12 cellular contexts compared by ENCODE assay signal in the genomic region with DNA sequence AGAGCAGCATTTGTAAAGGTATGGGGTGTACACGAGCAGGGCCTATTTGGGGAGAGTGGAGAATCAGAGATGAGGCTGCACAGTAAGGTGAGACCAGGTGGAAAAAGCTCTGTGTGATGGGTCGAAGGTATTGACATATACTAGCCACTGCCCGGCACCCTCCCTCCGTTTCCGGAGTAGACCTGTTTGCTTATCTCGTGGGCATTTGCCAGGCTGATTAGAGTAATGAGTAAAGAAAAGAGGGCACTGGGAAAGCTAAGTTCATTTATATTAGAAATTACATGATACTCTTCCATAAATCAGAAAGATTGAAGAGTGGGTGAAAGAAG. TPM values are rescaled to one million over a fixed set of nuclear protein-coding genes. Genes with fewer than 3 reads are reported as not detected.
DNase-seq lines count a peak whose midpoint lies in the region; ATAC-seq and TF ChIP-seq lines count a peak whose summit lies in the region.
"Had no signal": no experiment of that assay in that cellular context is flagged by ENCODE, and none has a peak within 500 bp of the region (broad histone marks: within the 10 kb centered on the region; RNA-seq: fewer than 3 reads in every experiment).

No MANE protein-coding gene starts in this region.

- H3K27ac ChIP-seq in brain microvascular endothelial cell (peak overlapping the region; percentile 98), mesodermal cell (ENCODE audit: low read depth, low read length, severe bottlenecking) (peak overlapping the region; percentile 6), transverse colon (peak overlapping the region; percentile 83 to 91 (median 88))

- H3K4me1 Mint-ChIP-seq in activated CD4-positive, alpha-beta memory T cell treated with anti-CD3 and anti-CD28 coated beads, Interleukin-2, amount 10 ng/mL, durations not matched to agents 7 days and 5 days, result peaks cover 15% of the 10 kb centered on the region
- peaks cover 5% of the 10 kb centered on the region for H3K4me1 Mint-ChIP-seq in activated CD4-positive, alpha-beta memory T cell treated with anti-CD3 and anti-CD28 coated beads for 36 hours (ENCODE audit: low read depth)
- H3K4me1 Mint-ChIP-seq: brain had no signal

- H3K4me1 ChIP-seq in mesodermal cell (ENCODE audit: control insufficient read depth, insufficient read depth, low read length, poor library complexity, severe bottlenecking) (peaks cover 5% of the 10 kb centered on the region), transverse colon (peaks cover 3 to 31% (median 14%) of the 10 kb centered on the region in 4 donors)

- POLR2A ChIA-PET in activated CD4-positive, alpha-beta memory T cell treated with anti-CD3 and anti-CD28 coated beads, Interleukin-2, amount 10 ng/mL, durations not matched to agents 7 days and 5 days (lab: Charles Lee), result no interaction called here
- POLR2A ChIA-PET in activated CD4-positive, alpha-beta memory T cell treated with anti-CD3 and anti-CD28 coated beads for 36 hours (lab: Charles Lee), result no interaction called here

- in situ Hi-C loops in brain microvascular endothelial cell (cut with HindIII; ENCODE audit: low pct_ligation_motif_present, low sequenced_read_pairs) (no loop called here), transverse colon (cut with MboI; ENCODE audit: low pct_ligation_motif_present in 1 of 4, low pct_unique_long_range_greater_than_20kb in 1 of 4, low sequenced_read_pairs in 3 of 4) (loop anchor here in 2 of 4 donors (25.0 kb wide), 2 partner anchors 111 to 436 kb away; no protein-coding TSS in a partner anchor), G401 (cut with HindIII; ENCODE audit: low sequenced_read_pairs) (no loop called here)

- H3K27me3 Mint-ChIP-seq in activated CD4-positive, alpha-beta memory T cell treated with anti-CD3 and anti-CD28 coated beads, Interleukin-2, amount 10 ng/mL, durations not matched to agents 7 days and 5 days, result peaks cover 16% of the 10 kb centered on the region
- H3K27me3 Mint-ChIP-seq in activated CD4-positive, alpha-beta memory T cell treated with anti-CD3 and anti-CD28 coated beads for 36 hours, result peaks cover 2% of the 10 kb centered on the region

- no peaks in the 10 kb centered on the region for H3K36me3 ChIP-seq in brain microvascular endothelial cell (replicated peaks)
- H3K36me3 ChIP-seq in mesodermal cell (ENCODE audit: control insufficient read depth, insufficient read depth, low read length), result no peaks in the 10 kb centered on the region
- no peaks in the 10 kb centered on the region for H3K36me3 ChIP-seq in transverse colon

- no peak for TF ChIP-seq POLR2A in transverse colon (IDR thresholded peaks at IDR 0.05)

- DNase-seq in activated CD4-positive, alpha-beta memory T cell treated with anti-CD3 and anti-CD28 coated beads, Interleukin-2, amount 10 ng/mL, durations not matched to agents 7 days and 5 days, result no peak
- DNase-seq in activated CD4-positive, alpha-beta memory T cell treated with anti-CD3 and anti-CD28 coated beads for 36 hours, result no peak
- DNase-seq in brain microvascular endothelial cell (no peak), transverse colon (peak; percentile 71), G401 (ENCODE audit: low spot score) (no peak), NCI-H526 treated with DMSO at 0.1 percent for 48 hours (lab: John Stamatoyannopoulos, UW) (no peak)
- DNase-seq: NCI-H1092; stimulated activated CD8-positive, alpha-beta memory T cell treated with anti-CD3 and anti-CD28 coated beads, Interleukin-4, amount 100 ng/mL, for 48 hours had no signal

- H3K27me3 ChIP-seq in brain microvascular endothelial cell (replicated peaks), result no peaks in the 10 kb centered on the region
- H3K27me3 ChIP-seq in transverse colon, result no peaks in the 10 kb centered on the region

- H3K4me3 Mint-ChIP-seq in activated CD4-positive, alpha-beta memory T cell treated with anti-CD3 and anti-CD28 coated beads, Interleukin-2, amount 10 ng/mL, durations not matched to agents 7 days and 5 days, result no peak overlapping the region
- no peak overlapping the region for H3K4me3 Mint-ChIP-seq in activated CD4-positive, alpha-beta memory T cell treated with anti-CD3 and anti-CD28 coated beads for 36 hours
- H3K4me3 Mint-ChIP-seq: brain had no signal

- peaks cover 3% of the 10 kb centered on the region for H3K9me3 Mint-ChIP-seq in activated CD4-positive, alpha-beta memory T cell treated with anti-CD3 and anti-CD28 coated beads, Interleukin-2, amount 10 ng/mL, durations not matched to agents 7 days and 5 days
- H3K9me3 Mint-ChIP-seq in activated CD4-positive, alpha-beta memory T cell treated with anti-CD3 and anti-CD28 coated beads for 36 hours, result no peaks in the 10 kb centered on the region
- H3K9me3 Mint-ChIP-seq: brain had no signal

- WGBS in mesodermal cell (ENCODE audit: insufficient coverage in 2 of 2), 2 experiments, result 94 to 99% methylated on average over 4 to 5 of the region's 6 CpGs
- WGBS in transverse colon (ENCODE audit: low coverage in 1 of 2), 2 donors, result 49% methylated on average over 6 of the region's 6 CpGs; no CpG with 5 or more reads in 1 of the 2 donors

- no peaks in the 10 kb centered on the region for H3K9me3 ChIP-seq in mesodermal cell (ENCODE audit: control insufficient read depth, low read length)
- H3K9me3 ChIP-seq in transverse colon, result no peaks in the 10 kb centered on the region

- H3K36me3 Mint-ChIP-seq in activated CD4-positive, alpha-beta memory T cell treated with anti-CD3 and anti-CD28 coated beads, Interleukin-2, amount 10 ng/mL, durations not matched to agents 7 days and 5 days (ENCODE audit: low read depth), result no peaks in the 10 kb centered on the region
- H3K36me3 Mint-ChIP-seq in activated CD4-positive, alpha-beta memory T cell treated with anti-CD3 and anti-CD28 coated beads for 36 hours, result no peaks in the 10 kb centered on the region
- H3K36me3 Mint-ChIP-seq: brain had no signal

- H3K27ac Mint-ChIP-seq in activated CD4-positive, alpha-beta memory T cell treated with anti-CD3 and anti-CD28 coated beads, Interleukin-2, amount 10 ng/mL, durations not matched to agents 7 days and 5 days, result peak overlapping the region; percentile 22
- H3K27ac Mint-ChIP-seq in activated CD4-positive, alpha-beta memory T cell treated with anti-CD3 and anti-CD28 coated beads for 36 hours, result no peak overlapping the region
- H3K27ac Mint-ChIP-seq: progenitor cell of endocrine pancreas had no signal

- intact Hi-C loops in activated CD4-positive, alpha-beta memory T cell treated with anti-CD3 and anti-CD28 coated beads for 36 hours (cut with micrococcal nuclease), result no loop called here
- intact Hi-C loops in transverse colon (cut with DNase I; ENCODE audit: low total_unique reads), result no loop called here

- ATAC-seq in HG02610 (IDR thresholded peaks at IDR 0.05; ENCODE audit: unreplicated experiment), result no peak

- H3K4me3 ChIP-seq in brain microvascular endothelial cell (ENCODE audit: low read depth, low read length) (peak overlapping the region; percentile 53), mesodermal cell (ENCODE audit: extremely low read depth, insufficient read depth, low read length, poor library complexity, severe bottlenecking) (no peak overlapping the region), transverse colon (peak overlapping the region in 3 of 4 donors; percentile 21 to 39 (median 27))

- CTCF ChIA-PET in activated CD4-positive, alpha-beta memory T cell treated with anti-CD3 and anti-CD28 coated beads, Interleukin-2, amount 10 ng/mL, durations not matched to agents 7 days and 5 days (lab: Charles Lee), result interaction anchor here (1.3 kb wide), 1 partner anchor 109 kb away, joined by 5 read pairs; no protein-coding TSS in a partner anchor
- CTCF ChIA-PET in activated CD4-positive, alpha-beta memory T cell treated with anti-CD3 and anti-CD28 coated beads for 36 hours (lab: Charles Lee), result no interaction called here

- TF ChIP-seq CTCF in brain microvascular endothelial cell (IDR thresholded peaks at IDR 0.05; ENCODE audit: low read depth, low read length, missing control alignments), result no peak
- no peak for TF ChIP-seq CTCF in transverse colon (IDR thresholded peaks at IDR 0.05)

- TF ChIP-seq EP300 in transverse colon (IDR thresholded peaks at IDR 0.05; ENCODE audit: low read depth), result no peak

RNA-seq across cellular contexts. Expression of a gene that starts 46.2 kb away (rescaled TPM):
- total RNA-seq in activated CD4-positive, alpha-beta memory T cell treated with anti-CD3 and anti-CD28 coated beads, Interleukin-2, amount 10 ng/mL, durations not matched to agents 7 days and 5 days, result 10 to 100 TPM; 26.9 to 35.1 TPM
- total RNA-seq in activated CD4-positive, alpha-beta memory T cell treated with anti-CD3 and anti-CD28 coated beads for 36 hours, result 10 to 100 TPM; 30.5 to 33.6 TPM
- 23.2 TPM for polyA plus RNA-seq in mesodermal cell (2013, experiment 1 of 2)
- 25.7 TPM for polyA plus RNA-seq in mesodermal cell (2013, experiment 2 of 2)
- total RNA-seq in transverse colon, result 100 to 1,000 TPM in 1 of 4 donors, 10 to 100 TPM in 3; 44.5 to 122 (median 75.0) TPM
- total RNA-seq in G401 (2014; rRNA removed; shearing (Covaris generic)), result 37.5 and 48.5 TPM in 2 replicates

Comparison
In these comparisons a context has a peak if more than half of its experiments do, and no peak if none do; other contexts are left out.
1. H3K27ac ChIP-seq: peak in every context shown above with its lines; median percentile 98 in brain microvascular endothelial cell; 88 in transverse colon; 6 in mesodermal cell.